13 cellular contexts compared by ENCODE assay signal in genomic region chr15:78048410-78048946, GRCh38. TPM values are rescaled to one million over a fixed set of nuclear protein-coding genes. Genes with fewer than 3 reads are reported as not detected.
A peak's percentile ranks its signal among the peaks of the same experiment; 100 is the strongest.
DNase-seq lines count a peak whose midpoint lies in the region; ATAC-seq, FAIRE-seq and TF ChIP-seq lines count a peak whose summit lies in the region.
"Had no signal": no experiment of that assay in that cellular context is flagged by ENCODE, and none has a peak within 500 bp of the region (broad histone marks: within the 10 kb centered on the region; RNA-seq: fewer than 3 reads in every experiment).

No MANE protein-coding gene starts in this region.

- DNase-seq in HL-60 (ENCODE audit: low read depth in 1 of 2, low spot score in 1 of 2) (no peak), left ventricle myocardium superior (peak; percentile 44), small intestine (no peak), right lobe of liver (no peak), GOT3 (lab: John Stamatoyannopoulos, UW) (no peak), HK-2 (ENCODE audit: unreplicated experiment) (no peak)
- DNase-seq in activated naive CD4-positive, alpha-beta T cell treated with anti-CD3 and anti-CD28 coated beads, Interleukin-2, amount 50 U/mL, for 72 hours (ENCODE audit: low spot score in 2 of 2): no peak
- DNase-seq: activated B cell treated with CpG ODN at 0.5 μM for 24 hours; NCI-H1092; stimulated activated CD4-positive, alpha-beta T cell treated with anti-CD3 and anti-CD28 coated beads, Interleukin-2, amount 100 ng/mL, for 48 hours had no signal

- ATAC-seq in activated naive CD4-positive, alpha-beta T cell treated with anti-CD3 and anti-CD28 coated beads, Interleukin-2, amount 50 U/mL, for 72 hours: no peak
- peak; percentile 60 for ATAC-seq in left ventricle myocardium superior
- no peak for ATAC-seq in right lobe of liver
- no peak for ATAC-seq in GM21367 (IDR thresholded peaks at IDR 0.05; ENCODE audit: unreplicated experiment)
- ATAC-seq: body of pancreas had no signal

- H3K27ac ChIP-seq in HL-60 (replicated peaks) (peak overlapping the region; percentile 86), small intestine (ENCODE audit: low read depth in 1 of 2, low read length in 1 of 2) (peak overlapping the region; percentile 43 to 81), right lobe of liver (peak overlapping the region in 1 of 3 donors; percentile 12)

- peaks cover 2% of the 10 kb centered on the region in 2 donors for H3K36me3 ChIP-seq in small intestine (ENCODE audit: control insufficient read depth in 2 of 2, insufficient read depth in 2 of 2, low read length in 2 of 2)
- peaks cover 0 to 14% (median 5%) of the 10 kb centered on the region in 4 donors for H3K36me3 ChIP-seq in right lobe of liver

- H3K4me1 ChIP-seq in small intestine (ENCODE audit: control insufficient read depth in 2 of 2, insufficient read depth in 1 of 2, low read depth in 1 of 2, low read length in 1 of 2): peaks cover 34 to 64% of the 10 kb centered on the region in 2 donors
- peaks cover 0 to 35% (median 18%) of the 10 kb centered on the region in 4 donors for H3K4me1 ChIP-seq in right lobe of liver

- intact Hi-C loops in left ventricle myocardium superior (cut with micrococcal nuclease) (no loop called here), right lobe of liver (cut with DNase I) (no loop called here)

- no peaks in the 10 kb centered on the region for H3K9me3 Mint-ChIP-seq in activated naive CD4-positive, alpha-beta T cell treated with anti-CD3 and anti-CD28 coated beads, Interleukin-2, amount 50 U/mL, for 72 hours
- H3K9me3 Mint-ChIP-seq: activated B cell treated with CpG ODN at 0.5 μM for 24 hours had no signal

- peak overlapping the region; percentile 50 to 86 for H3K27ac Mint-ChIP-seq in activated naive CD4-positive, alpha-beta T cell treated with anti-CD3 and anti-CD28 coated beads, Interleukin-2, amount 50 U/mL, for 72 hours
- H3K27ac Mint-ChIP-seq: activated B cell treated with CpG ODN at 0.5 μM for 24 hours had no signal

- no peaks in the 10 kb centered on the region for H3K27me3 ChIP-seq in HL-60 (ENCODE audit: insufficient read depth, poor library complexity, severe bottlenecking)
- H3K27me3 ChIP-seq in small intestine (ENCODE audit: control insufficient read depth in 2 of 2, insufficient read depth in 2 of 2, low read length in 2 of 2): no peaks in the 10 kb centered on the region
- no peaks in the 10 kb centered on the region for H3K27me3 ChIP-seq in right lobe of liver
- H3K27me3 ChIP-seq: body of pancreas had no signal

- peaks cover 4 to 45% of the 10 kb centered on the region in 2 donors for H3K36me3 Mint-ChIP-seq in activated naive CD4-positive, alpha-beta T cell treated with anti-CD3 and anti-CD28 coated beads, Interleukin-2, amount 50 U/mL, for 72 hours

- no peak overlapping the region for H3K4me3 ChIP-seq in HL-60 (replicated peaks; ENCODE audit: insufficient read depth, low read length)
- H3K4me3 ChIP-seq in small intestine (ENCODE audit: low read depth in 1 of 2, low read length in 2 of 2): no peak overlapping the region
- no peak overlapping the region for H3K4me3 ChIP-seq in right lobe of liver
- H3K4me3 ChIP-seq: body of pancreas had no signal

- TF ChIP-seq CTCF in HL-60 (IDR thresholded peaks at IDR 0.05; ENCODE audit: insufficient read depth, low read length) (no peak), right lobe of liver (IDR thresholded peaks at IDR 0.05) (no peak)

- 60 to 89% (median 64%) methylated on average over 8 of the region's 8 CpGs for WGBS in small intestine, 3 donors
- WGBS in right lobe of liver (ENCODE audit: insufficient coverage, low coverage, low lambda C conversion rate, missing lambda C conversion rate): 63% methylated on average over 6 of the region's 8 CpGs

- no peak for TF ChIP-seq POLR2A in right lobe of liver (IDR thresholded peaks at IDR 0.05)

- H3K9me3 ChIP-seq in small intestine (ENCODE audit: control insufficient read depth, low read depth) (no peaks in the 10 kb centered on the region), right lobe of liver (no peaks in the 10 kb centered on the region)
- H3K9me3 ChIP-seq: body of pancreas had no signal

- FAIRE-seq in small intestine (lab: Jason Lieb, UNC): no peak
- FAIRE-seq: D721Med had no signal

RNA-seq across cellular contexts. Expression of gene TBC1D2B, which starts 29.0 kb away (rescaled TPM):
- total RNA-seq in activated naive CD4-positive, alpha-beta T cell treated with anti-CD3 and anti-CD28 coated beads, Interleukin-2, amount 50 U/mL, for 72 hours: 10 to 100 TPM; 55.9 to 82.2 TPM
- total RNA-seq in left ventricle myocardium superior: 11.9 TPM
- 10 to 100 TPM in 1 of 3 donors, 1 to 10 TPM in 2; 7.6 to 16.0 (median 7.8) TPM for polyA plus RNA-seq in small intestine
- total RNA-seq in right lobe of liver: 10 to 100 TPM; 23.7 to 81.4 (median 29.6) TPM

RNA-seq across cellular contexts. Expression of gene SH2D7, which starts 43.9 kb away (rescaled TPM):
- total RNA-seq in activated naive CD4-positive, alpha-beta T cell treated with anti-CD3 and anti-CD28 coated beads, Interleukin-2, amount 50 U/mL, for 72 hours: not detected
- total RNA-seq in left ventricle myocardium superior: not detected
- 1 to 10 TPM; 1.7 to 3.8 (median 2.9) TPM for polyA plus RNA-seq in small intestine
- not detected for total RNA-seq in right lobe of liver
- total RNA-seq: activated B cell treated with CpG ODN at 0.5 μM for 24 hours, body of pancreas had no signal
